In the genomic region with DNA sequence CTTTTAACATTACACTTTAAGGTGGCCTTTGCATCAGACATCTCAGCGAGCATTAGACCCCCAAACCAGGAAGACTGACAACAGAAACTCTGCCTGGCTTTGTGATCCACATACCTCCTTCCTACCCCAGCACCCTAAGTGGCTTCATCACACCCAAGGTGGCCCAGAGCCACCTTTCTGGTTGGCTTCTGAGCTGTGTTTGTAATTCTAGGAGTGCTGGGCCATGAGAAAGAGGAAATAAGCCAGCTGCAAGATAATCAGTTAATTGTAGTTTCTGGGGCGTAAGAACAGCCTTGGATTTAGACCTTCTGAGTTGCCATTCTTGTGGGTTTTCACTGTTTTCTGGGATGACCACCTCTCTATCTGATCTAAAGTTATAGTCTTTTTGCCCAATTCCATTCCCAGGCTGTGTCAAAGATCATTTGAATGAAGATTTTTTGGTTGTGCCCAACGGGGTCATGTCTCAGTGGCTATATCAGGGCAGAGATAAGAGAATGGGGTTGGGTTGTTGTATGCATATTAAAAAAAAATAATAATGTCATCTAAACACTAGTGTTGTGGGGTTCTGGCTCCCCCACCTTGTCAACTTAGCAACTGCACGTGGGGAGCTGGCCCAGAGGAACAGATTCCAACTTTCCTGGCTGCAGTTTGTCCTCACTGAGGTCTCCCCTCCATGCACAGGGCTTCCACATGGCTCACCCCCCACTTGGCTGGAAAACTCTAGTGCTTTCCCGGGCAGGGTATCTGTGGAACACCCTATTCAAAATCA, we compare ENCODE assay signal across 8 cellular contexts.
DNase-seq lines count a peak whose midpoint lies in the region; ATAC-seq and TF ChIP-seq lines count a peak whose summit lies in the region.

No MANE protein-coding gene starts in this region.

- H3K36me3 Mint-ChIP-seq in CD4-positive, alpha-beta T cell (ENCODE audit: low read depth): no peaks in the 10 kb centered on the region

- peak; percentile 83 for TF ChIP-seq RAD21 in IMR-90 (IDR thresholded peaks at IDR 0.05; ENCODE audit: low read length)

- H4K91ac ChIP-seq in IMR-90 (ENCODE audit: insufficient read depth, low read depth, low read length): peak overlapping the region; percentile 64; the same call in 1 of the 2 replicates
- H4K91ac ChIP-seq in mesenchymal stem cell (ENCODE audit: low read length): no peak overlapping the region

- peaks cover 5% of the 10 kb centered on the region; the same call in 1 of the 2 replicates for H3K9me1 ChIP-seq in IMR-90 (ENCODE audit: insufficient read depth, low read length)

- BruUV-seq in IMR-90 (replicated peaks; lab: Mats Ljungman, UMichigan): no TSS peak

- no peak overlapping the region for H3K27ac ChIP-seq in IMR-90 (ENCODE audit: insufficient read depth, low read length)
- no peak overlapping the region for H3K27ac ChIP-seq in mesenchymal stem cell (ENCODE audit: low read length, poor library complexity, severe bottlenecking)
- H3K27ac ChIP-seq in CD4-positive, alpha-beta T cell (ENCODE audit: low read depth, low read length): no peak overlapping the region

- H3K27me3 Mint-ChIP-seq in CD4-positive, alpha-beta T cell: peaks cover 20% of the 10 kb centered on the region

- ATAC-seq in IMR-90 (ENCODE audit: low read depth): peak; percentile 76
- ATAC-seq in CD4-positive, alpha-beta T cell (ENCODE audit: poor library complexity): no peak

- H4K20me1 ChIP-seq in IMR-90 (ENCODE audit: insufficient read depth, low read length): no peaks in the 10 kb centered on the region

- no peak overlapping the region for H2AFZ ChIP-seq in IMR-90 (replicated peaks; ENCODE audit: low read length, poor library complexity)
- no peak overlapping the region for H2AFZ ChIP-seq in mesenchymal stem cell (ENCODE audit: low read depth, low read length)

- H4K5ac ChIP-seq in IMR-90 (ENCODE audit: low read depth, low read length): no peak overlapping the region; the same call in 1 of the 2 replicates

- H3K4me1 ChIP-seq in IMR-90 (ENCODE audit: control insufficient read depth, insufficient read depth, low read length) (peaks cover 6% of the 10 kb centered on the region), mesenchymal stem cell (ENCODE audit: control insufficient read depth, insufficient read depth, low read depth, low read length) (no peaks in the 10 kb centered on the region)

- DNase-seq in Caki2 (ENCODE audit: low read depth) (peak; percentile 6), IMR-90 (peak; percentile 51), cardiac fibroblast (ENCODE audit: low read depth in 2 of 2) (peak; percentile 25 to 46), mesenchymal stem cell (peak; percentile 59), putamen (ENCODE audit: low spot score) (no peak), activated T-cell treated with anti-CD3 and anti-CD28 coated beads for 4 hours (no peak), DMS153 (lab: John Stamatoyannopoulos, UW) (no peak)
- no peak for DNase-seq in CD4-positive, alpha-beta T cell

- H3K27ac Mint-ChIP-seq in CD4-positive, alpha-beta T cell: no peak overlapping the region

- H3K79me1 ChIP-seq in IMR-90 (ENCODE audit: low read depth in 1 of 2, low read length in 2 of 2) (peaks cover 0 to 5% of the 10 kb centered on the region in 2 experiments; a peak in 1 of 4 replicates), mesenchymal stem cell (replicated peaks; ENCODE audit: low read length, poor library complexity, severe bottlenecking) (no peaks in the 10 kb centered on the region)

- TF ChIP-seq POLR2A in IMR-90 (IDR thresholded peaks at IDR 0.05; ENCODE audit: low read depth, low read length): no peak

- H2BK120ac ChIP-seq in IMR-90 (ENCODE audit: low read depth, low read length) (peak overlapping the region; percentile 9), mesenchymal stem cell (ENCODE audit: low read depth, low read length) (peak overlapping the region; percentile 22)

- H3K56ac ChIP-seq in IMR-90 (ENCODE audit: extremely low read depth, insufficient read depth, low read length): no peak overlapping the region

- WGBS in IMR-90 (ENCODE audit: extremely low coverage in 2 of 2, insufficient read length in 1 of 2), 2 experiments: no CpG with 5 or more reads among the region's 5 CpGs
- WGBS in mesenchymal stem cell: 66% methylated on average over 4 of the region's 5 CpGs

- H3K4me3 ChIP-seq in IMR-90 (ENCODE audit: insufficient read depth, low read depth, low read length) (no peak overlapping the region), cardiac fibroblast (replicated peaks in 1 of 2; ENCODE audit: low read depth in 2 of 2, low read length in 2 of 2) (no peak overlapping the region), mesenchymal stem cell (ENCODE audit: insufficient read depth in 1 of 2, low read depth in 1 of 2, low read length in 2 of 2) (no peak overlapping the region)

- H3K9me3 ChIP-seq in IMR-90 (ENCODE audit: control insufficient read depth, insufficient read depth, low read length): no peaks in the 10 kb centered on the region
- H3K9me3 ChIP-seq in mesenchymal stem cell (ENCODE audit: control insufficient read depth, low read length): no peaks in the 10 kb centered on the region
- H3K9me3 ChIP-seq in CD4-positive, alpha-beta T cell (ENCODE audit: control insufficient read depth, low read length): no peaks in the 10 kb centered on the region

- H3K23ac ChIP-seq in IMR-90 (ENCODE audit: low read depth, low read length): peak overlapping the region; percentile 31; the same call in 1 of the 2 replicates
- no peak overlapping the region for H3K23ac ChIP-seq in mesenchymal stem cell (ENCODE audit: low read length in 2 of 2)

- peak overlapping the region; percentile 49 to 80 for H2BK12ac ChIP-seq in mesenchymal stem cell (ENCODE audit: low read length in 2 of 2)

- H3K27me3 ChIP-seq in IMR-90 (ENCODE audit: control insufficient read depth, insufficient read depth, low read length): peaks cover 6% of the 10 kb centered on the region; the same call in 1 of the 2 replicates
- H3K27me3 ChIP-seq in mesenchymal stem cell (ENCODE audit: control insufficient read depth in 1 of 2, insufficient read depth in 1 of 2, low read length in 2 of 2): peaks cover 0 to 36% of the 10 kb centered on the region in 2 experiments
- H3K27me3 ChIP-seq in CD4-positive, alpha-beta T cell (ENCODE audit: control insufficient read depth, insufficient read depth, low read length): no peaks in the 10 kb centered on the region

- intact Hi-C loops in IMR-90 (cut with micrococcal nuclease): loop anchor here (1.0 to 5.0 kb wide), 12 partner anchors 100 to 1294 kb away; no protein-coding TSS in a partner anchor
- intact Hi-C loops in CD4-positive, alpha-beta T cell (cut with DNase I, micrococcal nuclease): loop anchor here in 1 of 2 experiments (10.0 kb wide), 1 partner anchor 237 kb away; a partner anchor contains a TSS

- H3K14ac ChIP-seq in IMR-90 (replicated peaks; ENCODE audit: low read depth, low read length): peak overlapping the region; percentile 2; the same call in 1 of the 2 replicates
- no peak overlapping the region for H3K14ac ChIP-seq in mesenchymal stem cell (ENCODE audit: low read length in 2 of 2)

- H3K9me3 Mint-ChIP-seq in CD4-positive, alpha-beta T cell: no peaks in the 10 kb centered on the region

- peak; percentile 72 for TF ChIP-seq CTCF in IMR-90 (conservative IDR thresholded peaks at IDR 0.05; ENCODE audit: low read depth, low read length)
- TF ChIP-seq CTCF in cardiac fibroblast (IDR thresholded peaks at IDR 0.05; ENCODE audit: low read depth, low read length): peak; percentile 57
- TF ChIP-seq CTCF in CD4-positive, alpha-beta T cell (IDR thresholded peaks at IDR 0.05): no peak

- H2AK5ac ChIP-seq in IMR-90 (ENCODE audit: low read depth, low read length) (peak overlapping the region; percentile 12; the same call in 1 of the 2 replicates), mesenchymal stem cell (ENCODE audit: low read length, severe bottlenecking) (no peak overlapping the region)

- no peak overlapping the region for H2AK9ac ChIP-seq in IMR-90 (replicated peaks; ENCODE audit: low read depth, low read length, poor library complexity)

- dilution Hi-C loops in IMR-90 (cut with HindIII; ENCODE audit: low sequenced_read_pairs, unreplicated experiment): no loop called here

- peak overlapping the region; percentile 57 for H2BK20ac ChIP-seq in IMR-90 (ENCODE audit: low read depth, low read length)

- POLR2A ChIA-PET in IMR-90 (lab: Charles Lee; ENCODE audit: unreplicated experiment): no interaction called here
- POLR2A ChIA-PET in CD4-positive, alpha-beta T cell (lab: Charles Lee): no interaction called here

- no peak overlapping the region for H3K18ac ChIP-seq in IMR-90 (ENCODE audit: low read depth, low read length)
- peak overlapping the region in 1 of 2 experiments; percentile 61 for H3K18ac ChIP-seq in mesenchymal stem cell (ENCODE audit: low read depth in 1 of 2, low read length in 2 of 2)

- CTCF ChIA-PET in IMR-90 (lab: Yijun Ruan, JAX): interaction anchor here (0.6 to 1.8 kb wide), 10 partner anchors 8 to 928 kb away, joined by 3 to 14 read pairs (median 4); a partner anchor contains a TSS
- CTCF ChIA-PET in CD4-positive, alpha-beta T cell (lab: Charles Lee): no interaction called here

- H3K4me2 ChIP-seq in IMR-90 (ENCODE audit: low read depth, low read length): no peak overlapping the region
- H3K4me2 ChIP-seq in mesenchymal stem cell (ENCODE audit: low read length, poor library complexity, severe bottlenecking): no peak overlapping the region

- H3K4me3 Mint-ChIP-seq in CD4-positive, alpha-beta T cell: no peak overlapping the region

- H3K4me1 Mint-ChIP-seq in CD4-positive, alpha-beta T cell (ENCODE audit: low read depth): no peaks in the 10 kb centered on the region

- no peak overlapping the region for H3K9ac ChIP-seq in IMR-90 (ENCODE audit: low read depth, low read length)
- no peak overlapping the region for H3K9ac ChIP-seq in mesenchymal stem cell (ENCODE audit: low read length)

- H2BK5ac ChIP-seq in IMR-90 (ENCODE audit: low read depth, low read length, poor library complexity, severe bottlenecking) (no peak overlapping the region), mesenchymal stem cell (ENCODE audit: low read depth, low read length, poor library complexity, severe bottlenecking) (no peak overlapping the region)

- in situ Hi-C loops in Caki2 (cut with HindIII; ENCODE audit: low pct_unique_long_range_greater_than_20kb, low sequenced_read_pairs) (no loop called here), IMR-90 (cut with MboI; ENCODE audit: low sequenced_read_pairs) (loop anchor here (5.0 to 10.0 kb wide), 5 partner anchors 235 to 1297 kb away; a partner anchor contains a TSS)

- H3K4ac ChIP-seq in IMR-90 (ENCODE audit: low read depth, low read length) (peak overlapping the region; percentile 45), mesenchymal stem cell (ENCODE audit: low read depth in 1 of 2, low read length in 2 of 2) (peak overlapping the region in 1 of 2 experiments; percentile 32)

- H3K36me3 ChIP-seq in IMR-90 (ENCODE audit: control insufficient read depth, insufficient read depth, low read length): no peaks in the 10 kb centered on the region
- H3K36me3 ChIP-seq in mesenchymal stem cell (ENCODE audit: control insufficient read depth in 1 of 2, insufficient read depth in 2 of 2, low read depth in 1 of 2, low read length in 2 of 2): no peaks in the 10 kb centered on the region

- H4K8ac ChIP-seq in IMR-90 (ENCODE audit: low read depth in 2 of 2, low read length in 2 of 2) (peak overlapping the region in 1 of 2 experiments; percentile 16; a peak in 1 of 4 replicates), mesenchymal stem cell (ENCODE audit: low read length) (no peak overlapping the region)

- H2BK15ac ChIP-seq in IMR-90 (ENCODE audit: low read depth, low read length) (peak overlapping the region; percentile 77; the same call in 1 of the 3 replicates), mesenchymal stem cell (ENCODE audit: low read depth, poor library complexity, severe bottlenecking) (peak overlapping the region; percentile 91)

Comparison
In these comparisons a context has a peak if more than half of its experiments do, and no peak if none do; other contexts are left out.
1. DNase-seq: peak in Caki2 (single experiment), IMR-90 (single experiment), cardiac fibroblast (2 of 2) and mesenchymal stem cell (single experiment); none in CD4-positive, alpha-beta T cell (0 of 10), putamen (single experiment), activated T-cell treated with anti-CD3 and anti-CD28 coated beads for 4 hours (single experiment) and DMS153 (single experiment).